Comparison of ENCODE assay signal across 27 cellular contexts in the genomic region with DNA sequence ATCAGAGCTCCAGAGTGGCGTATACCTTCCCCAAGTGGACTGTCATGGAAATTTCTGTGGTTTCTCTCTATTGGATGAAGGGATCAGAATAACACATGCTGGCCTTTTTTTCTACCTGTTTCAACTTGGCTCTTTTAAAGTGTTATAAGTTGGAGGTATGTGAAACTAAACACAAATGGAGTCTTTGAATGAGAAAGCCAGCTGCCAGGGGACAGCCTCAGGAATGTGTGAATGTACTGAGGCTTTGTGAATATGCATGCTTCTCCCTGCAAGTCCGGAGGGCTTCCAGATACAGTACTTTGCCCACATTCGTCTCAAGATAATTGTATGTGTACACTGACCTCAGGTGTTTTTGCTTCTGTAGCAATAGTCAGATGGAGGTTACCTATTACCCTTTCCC.
"Had no signal": no experiment of that assay in that cellular context is flagged by ENCODE, and none has a peak within 500 bp of the region (broad histone marks: within the 10 kb centered on the region; RNA-seq: fewer than 3 reads in every experiment).

No MANE protein-coding gene starts in this region.

- DNase-seq: activated CD4-positive, alpha-beta T cell treated with anti-CD3 and anti-CD28 coated beads, Interleukin-2, amount 50 U/mL, for 4 hours; activated CD8-positive, alpha-beta memory T cell treated with anti-CD3 and anti-CD28 coated beads for 24 hours; activated CD8-positive, alpha-beta memory T cell treated with anti-CD3 and anti-CD28 coated beads, Interleukin-2, amount 50 U/mL, for 4 hours; activated naive CD4-positive, alpha-beta T cell treated with anti-CD3 and anti-CD28 coated beads for 36 hours; activated naive CD8-positive, alpha-beta T cell treated with anti-CD3 and anti-CD28 coated beads, Interleukin-2, amount 10 ng/mL, durations not matched to agents 7 days and 5 days; activated T-cell treated with anti-CD3 and anti-CD28 coated beads, Interleukin-2, amount 50 U/mL, for 24 hours; amniotic stem cell; cerebellar nuclear complex; esophagus squamous epithelium; head of caudate nucleus; hypothalamus; left ventricle myocardium superior; mammary epithelial cell; midbrain; natural killer cell; pancreas; psoas muscle; stimulated activated CD4-positive, alpha-beta T cell treated with anti-CD3 and anti-CD28 coated beads, Interleukin-4, amount 100 ng/mL, for 24 hours; stimulated activated naive CD4-positive, alpha-beta T cell treated with Interleukin-2 at 50 U/mL for 16 hours; T-helper 1 cell; T-helper 9 cell had no signal

- H3K4me1 ChIP-seq: esophagus squamous epithelium, pancreas, psoas muscle had no signal

- H3K36me3 ChIP-seq: esophagus squamous epithelium, gastroesophageal sphincter, neutrophil, pancreas, right atrium auricular region, thoracic aorta had no signal

- H3K27ac ChIP-seq: coronary artery, esophagus squamous epithelium, gastroesophageal sphincter, neutrophil, pancreas, psoas muscle, right atrium auricular region, thoracic aorta had no signal

- H3K36me3 Mint-ChIP-seq: activated naive CD8-positive, alpha-beta T cell treated with anti-CD3 and anti-CD28 coated beads, Interleukin-2, amount 10 ng/mL, durations not matched to agents 7 days and 5 days; natural killer cell; type B pancreatic cell had no signal

- H3K4me3 Mint-ChIP-seq: activated naive CD4-positive, alpha-beta T cell treated with anti-CD3 and anti-CD28 coated beads for 36 hours; activated naive CD8-positive, alpha-beta T cell treated with anti-CD3 and anti-CD28 coated beads, Interleukin-2, amount 10 ng/mL, durations not matched to agents 7 days and 5 days; activated T-cell treated with anti-CD3 and anti-CD28 coated beads, Interleukin-2, amount 50 U/mL, for 24 hours; natural killer cell; type B pancreatic cell had no signal

- H3K4me1 Mint-ChIP-seq: activated naive CD8-positive, alpha-beta T cell treated with anti-CD3 and anti-CD28 coated beads, Interleukin-2, amount 10 ng/mL, durations not matched to agents 7 days and 5 days; natural killer cell had no signal

- H3K27ac Mint-ChIP-seq: activated naive CD4-positive, alpha-beta T cell treated with anti-CD3 and anti-CD28 coated beads for 36 hours; activated naive CD8-positive, alpha-beta T cell treated with anti-CD3 and anti-CD28 coated beads, Interleukin-2, amount 10 ng/mL, durations not matched to agents 7 days and 5 days; activated T-cell treated with anti-CD3 and anti-CD28 coated beads, Interleukin-2, amount 50 U/mL, for 24 hours; natural killer cell; type B pancreatic cell had no signal

- H3K9me3 Mint-ChIP-seq: activated naive CD8-positive, alpha-beta T cell treated with anti-CD3 and anti-CD28 coated beads, Interleukin-2, amount 10 ng/mL, durations not matched to agents 7 days and 5 days; activated T-cell treated with anti-CD3 and anti-CD28 coated beads, Interleukin-2, amount 50 U/mL, for 24 hours; type B pancreatic cell had no signal

- ATAC-seq: gastroesophageal sphincter, left ventricle myocardium superior, natural killer cell, pancreas, psoas muscle had no signal

- H3K9me3 ChIP-seq: esophagus squamous epithelium, gastroesophageal sphincter, neutrophil, pancreas, psoas muscle, right atrium auricular region, thoracic aorta had no signal

- H3K27me3 ChIP-seq: esophagus squamous epithelium, gastroesophageal sphincter, neutrophil, pancreas, right atrium auricular region had no signal

- H3K27me3 Mint-ChIP-seq: activated naive CD8-positive, alpha-beta T cell treated with anti-CD3 and anti-CD28 coated beads, Interleukin-2, amount 10 ng/mL, durations not matched to agents 7 days and 5 days; type B pancreatic cell had no signal

- H3K4me3 ChIP-seq: coronary artery, esophagus squamous epithelium, gastroesophageal sphincter, pancreas, psoas muscle, right atrium auricular region, thoracic aorta had no signal
